ENCODE assay signal across 23 cellular contexts in the genomic region with DNA sequence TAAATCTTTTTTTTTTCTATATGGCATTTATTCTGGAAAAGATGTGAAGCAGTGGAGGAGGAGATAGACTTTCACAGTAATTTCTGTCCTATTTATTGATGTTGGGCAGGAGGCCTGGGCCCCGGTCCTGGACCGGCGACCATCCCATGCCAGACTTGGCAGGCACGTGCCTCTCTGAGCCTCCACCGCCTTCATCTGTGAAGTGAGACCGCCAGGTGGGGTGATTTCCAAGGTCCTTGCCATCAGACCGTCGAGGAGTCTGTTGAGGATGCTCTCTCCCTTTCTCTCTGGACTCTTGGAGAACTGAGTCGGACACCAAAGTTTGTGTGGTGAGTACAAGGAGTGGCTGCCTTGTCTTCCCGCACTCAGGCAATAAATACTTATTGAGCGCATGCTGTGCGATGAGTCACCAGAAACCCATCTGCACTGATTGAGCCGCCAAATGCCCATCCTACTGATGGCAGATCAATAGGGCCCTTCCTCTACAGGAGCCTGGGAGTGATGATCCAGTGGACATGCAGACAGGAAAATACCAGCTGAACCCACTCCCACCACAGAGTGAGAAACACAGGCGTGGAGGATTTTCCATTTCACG. TPM values are rescaled to one million over a fixed set of nuclear protein-coding genes. Genes with fewer than 3 reads are reported as not detected.
DNase-seq lines count a peak whose midpoint lies in the region; TF ChIP-seq lines count a peak whose summit lies in the region.
"Had no signal": no experiment of that assay in that cellular context is flagged by ENCODE, and none has a peak within 500 bp of the region (broad histone marks: within the 10 kb centered on the region; RNA-seq: fewer than 3 reads in every experiment).

No MANE protein-coding gene starts in this region.

- H3K27me3 ChIP-seq in H7 (ENCODE audit: control insufficient read depth, insufficient read depth, low read length) (no peaks in the 10 kb centered on the region), neural progenitor cell (peaks cover 46% of the 10 kb centered on the region), spleen (replicated peaks in 1 of 7) (peaks cover 0 to 40% (median 5%) of the 10 kb centered on the region in 7 donors)

- H3K79me2 ChIP-seq in neural progenitor cell (ENCODE audit: low read depth): no peaks in the 10 kb centered on the region

- H4K20me1 ChIP-seq in neural progenitor cell (ENCODE audit: low read depth): no peaks in the 10 kb centered on the region

- H3K9ac ChIP-seq in neural progenitor cell: no peak overlapping the region

- H3K9me3 Mint-ChIP-seq in neural progenitor cell: no peaks in the 10 kb centered on the region
- H3K9me3 Mint-ChIP-seq: activated CD4-positive, alpha-beta T cell treated with anti-CD3 and anti-CD28 coated beads, Interleukin-2, amount 10 ng/mL, durations not matched to agents 7 days and 5 days; activated naive CD8-positive, alpha-beta T cell treated with anti-CD3 and anti-CD28 coated beads for 36 hours; activated T-helper 17 cell treated with anti-CD3 and anti-CD28 coated beads, Interleukin-2, amount 50 U/mL, for 72 hours; IgD-negative memory B cell; stimulated activated naive CD8-positive, alpha-beta T cell treated with anti-CD3 and anti-CD28 coated beads, Interleukin-15, amount 100 ng/mL, for 72 hours had no signal

- H3K27ac ChIP-seq in neural progenitor cell: no peak overlapping the region
- H3K27ac ChIP-seq in spleen: no peak overlapping the region
- H3K27ac ChIP-seq: epithelial cell of prostate, neutrophil, tibial artery had no signal

- H3K36me3 Mint-ChIP-seq in neural progenitor cell: no peaks in the 10 kb centered on the region
- H3K36me3 Mint-ChIP-seq: activated naive CD8-positive, alpha-beta T cell treated with anti-CD3 and anti-CD28 coated beads for 36 hours; IgD-negative memory B cell had no signal

- H3K36me3 ChIP-seq in H7 (replicated peaks; ENCODE audit: control insufficient read depth, insufficient read depth, low read length): no peaks in the 10 kb centered on the region
- H3K36me3 ChIP-seq in neural progenitor cell: no peaks in the 10 kb centered on the region
- H3K36me3 ChIP-seq in spleen: no peaks in the 10 kb centered on the region
- H3K36me3 ChIP-seq: neutrophil, tibial artery had no signal

- TF ChIP-seq CTCF in astrocyte of the spinal cord (IDR thresholded peaks at IDR 0.05; ENCODE audit: low read depth, low read length) (no peak), neural progenitor cell (IDR thresholded peaks at IDR 0.05) (peak; percentile 27), spleen (IDR thresholded peaks at IDR 0.05 in 8 of 11, conservative IDR thresholded peaks at IDR 0.05 in 3 of 11) (no peak), GM10248 (IDR thresholded peaks at IDR 0.05; ENCODE audit: control extremely low read depth, extremely low read depth, low read depth, missing control alignments) (no peak)

- intact Hi-C loops in spleen (cut with DNase I; ENCODE audit: low total_unique reads): no loop called here

- H3K9me3 ChIP-seq in neural progenitor cell (ENCODE audit: low read depth) (no peaks in the 10 kb centered on the region), spleen (no peaks in the 10 kb centered on the region)
- H3K9me3 ChIP-seq: neutrophil, tibial artery had no signal

- no peak for TF ChIP-seq POLR2A in spleen (IDR thresholded peaks at IDR 0.05)

- no peak overlapping the region for H3K4me2 ChIP-seq in neural progenitor cell

- no peak overlapping the region for H2AFZ ChIP-seq in neural progenitor cell (replicated peaks)

- in situ Hi-C loops in astrocyte of the spinal cord (cut with HindIII; ENCODE audit: low sequenced_read_pairs): no loop called here

- H3K4me3 Mint-ChIP-seq in neural progenitor cell: no peak overlapping the region
- H3K4me3 Mint-ChIP-seq: activated CD4-positive, alpha-beta T cell treated with anti-CD3 and anti-CD28 coated beads, Interleukin-2, amount 10 ng/mL, durations not matched to agents 7 days and 5 days; activated naive CD8-positive, alpha-beta T cell treated with anti-CD3 and anti-CD28 coated beads for 36 hours; activated T-helper 17 cell treated with anti-CD3 and anti-CD28 coated beads, Interleukin-2, amount 50 U/mL, for 72 hours; IgD-negative memory B cell; stimulated activated naive CD8-positive, alpha-beta T cell treated with anti-CD3 and anti-CD28 coated beads, Interleukin-15, amount 100 ng/mL, for 72 hours had no signal

- H3K27me3 Mint-ChIP-seq in neural progenitor cell (ENCODE audit: insufficient read depth, low read depth): peaks cover 15% of the 10 kb centered on the region

- 81 to 89% (median 86%) methylated on average over 12 to 15 of the region's 15 CpGs for WGBS in spleen, 5 donors

- peaks cover 22% of the 10 kb centered on the region for H3K4me1 Mint-ChIP-seq in neural progenitor cell
- H3K4me1 Mint-ChIP-seq: activated CD4-positive, alpha-beta T cell treated with anti-CD3 and anti-CD28 coated beads, Interleukin-2, amount 10 ng/mL, durations not matched to agents 7 days and 5 days; activated naive CD8-positive, alpha-beta T cell treated with anti-CD3 and anti-CD28 coated beads for 36 hours; activated T-helper 17 cell treated with anti-CD3 and anti-CD28 coated beads, Interleukin-2, amount 50 U/mL, for 72 hours; stimulated activated naive CD8-positive, alpha-beta T cell treated with anti-CD3 and anti-CD28 coated beads, Interleukin-15, amount 100 ng/mL, for 72 hours had no signal

- no peak overlapping the region for H3K4me3 ChIP-seq in H7 (ENCODE audit: insufficient read depth, low read depth, low read length)
- no peak overlapping the region for H3K4me3 ChIP-seq in astrocyte of the spinal cord (ENCODE audit: low read depth, low read length)
- no peak overlapping the region for H3K4me3 ChIP-seq in neural progenitor cell
- no peak overlapping the region for H3K4me3 ChIP-seq in spleen
- H3K4me3 ChIP-seq: lung, tibial artery had no signal

- CTCF ChIA-PET in GM10248 (lab: Yijun Ruan, JAX): no interaction called here

- DNase-seq in H7: peak; percentile 78
- peak; percentile 38 for DNase-seq in LoVo (ENCODE audit: low spot score)
- peak; percentile 5 for DNase-seq in astrocyte of the spinal cord (ENCODE audit: low read depth, low spot score)
- peak; percentile 40 for DNase-seq in neural progenitor cell (ENCODE audit: low spot score)
- DNase-seq in pons (ENCODE audit: low spot score): no peak
- no peak for DNase-seq in spleen
- no peak for DNase-seq in GM10248 (ENCODE audit: extremely low spot score)
- DNase-seq: activated CD4-positive, alpha-beta T cell treated with anti-CD3 and anti-CD28 coated beads, Interleukin-2, amount 10 ng/mL, durations not matched to agents 7 days and 5 days; activated naive CD8-positive, alpha-beta T cell treated with anti-CD3 and anti-CD28 coated beads for 36 hours; AML-193; cerebellar nuclear complex; NCI-H1436 treated with DMSO at 0.1 percent for 48 hours; NCI-H2171 treated with DMSO at 0.1 percent for 48 hours; SIG-M5; stimulated activated CD4-positive, alpha-beta T cell treated with anti-CD3 and anti-CD28 coated beads, Interleukin-4, amount 100 ng/mL, for 4 hours; stimulated activated naive CD8-positive, alpha-beta T cell treated with anti-CD3 and anti-CD28 coated beads, Interleukin-15, amount 100 ng/mL, for 72 hours; T-helper 1 cell had no signal

- H3K4me1 ChIP-seq in neural progenitor cell (peaks cover 7% of the 10 kb centered on the region), spleen (no peaks in the 10 kb centered on the region)
- H3K4me1 ChIP-seq: tibial artery had no signal

- H3K27ac Mint-ChIP-seq in neural progenitor cell: no peak overlapping the region
- H3K27ac Mint-ChIP-seq: activated CD4-positive, alpha-beta T cell treated with anti-CD3 and anti-CD28 coated beads, Interleukin-2, amount 10 ng/mL, durations not matched to agents 7 days and 5 days; activated naive CD8-positive, alpha-beta T cell treated with anti-CD3 and anti-CD28 coated beads for 36 hours; activated T-helper 17 cell treated with anti-CD3 and anti-CD28 coated beads, Interleukin-2, amount 50 U/mL, for 72 hours; stimulated activated naive CD8-positive, alpha-beta T cell treated with anti-CD3 and anti-CD28 coated beads, Interleukin-15, amount 100 ng/mL, for 72 hours had no signal

- no peaks in the 10 kb centered on the region for H3F3A ChIP-seq in neural progenitor cell (ENCODE audit: low read depth)

- POLR2A ChIA-PET in GM10248 (lab: Yijun Ruan, JAX): no interaction called here

RNA-seq across cellular contexts. Expression of a gene that starts 11.3 kb away (rescaled TPM):
- total RNA-seq in H7 (2014; rRNA removed; shearing (Covaris generic)): 5.8 and 6.0 TPM in 2 replicates
- total RNA-seq in neural progenitor cell (ENCODE audit: low replicate concordance) (11.1 and 11.4 TPM in 2 replicates), spleen (10 to 100 TPM; 25.6 to 50.9 (median 41.3) TPM)
- polyA plus RNA-seq in spleen: 10 to 100 TPM; 15.8 to 31.4 (median 18.3) TPM

Comparison
In these comparisons a context has a peak if more than half of its experiments do, and no peak if none do; other contexts are left out.
1. DNase-seq: peak in H7 (single experiment), LoVo (single experiment), astrocyte of the spinal cord (single experiment) and neural progenitor cell (single experiment); none in pons (single experiment), spleen (single experiment) and GM10248 (single experiment).